ENCODE assay signal across 25 cellular contexts in genomic region chr6:161100072-161100471, GRCh38.
DNase-seq lines count a peak whose midpoint lies in the region; ATAC-seq, FAIRE-seq and TF ChIP-seq lines count a peak whose summit lies in the region.
"Had no signal": no experiment of that assay in that cellular context is flagged by ENCODE, and none has a peak within 500 bp of the region (broad histone marks: within the 10 kb centered on the region; RNA-seq: fewer than 3 reads in every experiment).

No MANE protein-coding gene starts in this region.

- TF ChIP-seq CTCF in BE2C (IDR thresholded peaks at IDR 0.05; ENCODE audit: low read depth, low read length) (peak; percentile 34), K562 (IDR thresholded peaks at IDR 0.05 in 2 of 3, conservative IDR thresholded peaks at IDR 0.05 in 1 of 3; ENCODE audit: insufficient read depth in 2 of 3, low read depth in 1 of 3, low read length in 3 of 3) (peak in 2 of 3 experiments; percentile 27; a peak in 2 of 6 replicates)

- H3K79me2 ChIP-seq in K562 (ENCODE audit: control insufficient read depth, insufficient read depth, low read length): no peaks in the 10 kb centered on the region
- H3K79me2 ChIP-seq in trophoblast cell (ENCODE audit: control insufficient read depth, insufficient read depth, low read length, poor library complexity): no peaks in the 10 kb centered on the region

- no peak overlapping the region for H3K14ac ChIP-seq in trophoblast cell (ENCODE audit: low read length)

- H4K8ac ChIP-seq in trophoblast cell (ENCODE audit: low read depth, low read length): no peak overlapping the region

- H4K20me1 ChIP-seq in K562 (replicated peaks; ENCODE audit: control insufficient read depth, insufficient read depth, low read length): no peaks in the 10 kb centered on the region

- WGBS in K562 (ENCODE audit: insufficient coverage, low coverage, missing lambda C conversion rate): 82% methylated on average over 8 of the region's 8 CpGs
- no CpG with 5 or more reads among the region's 8 CpGs for WGBS in trophoblast cell (ENCODE audit: extremely low coverage, insufficient coverage, insufficient read length)

- no peak overlapping the region for H2BK12ac ChIP-seq in trophoblast cell (ENCODE audit: low read length)

- peak; percentile 59 for ATAC-seq in K562
- no peak for ATAC-seq in HG02610 (IDR thresholded peaks at IDR 0.05; ENCODE audit: unreplicated experiment)
- ATAC-seq: foreskin keratinocyte, GM12878, WTC11 had no signal

- CTCF ChIA-PET in K562 (lab: Yijun Ruan, JAX; ENCODE audit: low intra/inter-chr PET ratio): interaction anchor here (1.4 kb wide), 1 partner anchor 274 kb away, joined by 4 read pairs; no protein-coding TSS in a partner anchor

- H3K23ac ChIP-seq in trophoblast cell (ENCODE audit: low read length): no peak overlapping the region

- no peak overlapping the region for H2BK120ac ChIP-seq in trophoblast cell (ENCODE audit: insufficient read depth, low read length, poor library complexity)

- no peak for FAIRE-seq in K562 (lab: Jason Lieb, UNC)
- FAIRE-seq: endothelial cell of umbilical vein, GM12878 had no signal

- H3K9ac ChIP-seq in K562 (ENCODE audit: insufficient read depth in 1 of 2, low read depth in 2 of 2, low read length in 2 of 2) (peak overlapping the region in 1 of 2 experiments; percentile 38; a peak in 1 of 4 replicates), trophoblast cell (ENCODE audit: low read length) (no peak overlapping the region)

- H3K27ac ChIP-seq in K562 (ENCODE audit: extremely low read depth, low read depth, low read length) (no peak overlapping the region), trophoblast cell (ENCODE audit: low read depth, low read length) (no peak overlapping the region)
- H3K27ac ChIP-seq: breast epithelium, foreskin keratinocyte had no signal

- TF ChIP-seq RAD21 in K562 (CRISPR knock-in tag; conservative IDR thresholded peaks at IDR 0.05 in 1 of 2, IDR thresholded peaks at IDR 0.05 in 1 of 2): peak in 1 of 2 experiments; percentile 53; a peak in 2 of 4 replicates

- H4K91ac ChIP-seq in trophoblast cell (ENCODE audit: low read depth, low read length): no peak overlapping the region

- no peak for TF ChIP-seq POLR2A in K562 (conservative IDR thresholded peaks at IDR 0.05)

- intact Hi-C loops in K562 (cut with micrococcal nuclease): loop anchor here (5.0 kb wide), 3 partner anchors 108 to 348 kb away; partner anchors contain the start of gene MAP3K4

- H2AK5ac ChIP-seq in trophoblast cell (ENCODE audit: low read length): no peak overlapping the region

- H3K4me1 ChIP-seq in BE2C (no peaks in the 10 kb centered on the region), K562 (replicated peaks in 1 of 2; ENCODE audit: control insufficient read depth in 2 of 2, insufficient read depth in 2 of 2, low read length in 2 of 2) (0 out of 5 replicates have a peak, but pooled peaks cover 0 to 3% of the 10 kb centered on the region in 2 experiments), trophoblast cell (ENCODE audit: control insufficient read depth in 1 of 2, insufficient read depth in 2 of 2, low read length in 2 of 2) (no peaks in the 10 kb centered on the region)
- H3K4me1 ChIP-seq: breast epithelium had no signal

- H2BK5ac ChIP-seq in trophoblast cell (ENCODE audit: low read depth, low read length, poor library complexity): no peak overlapping the region

- in situ Hi-C loops in K562 (cut with MboI): no loop called here

- no peaks in the 10 kb centered on the region for H3K9me3 Mint-ChIP-seq in immature natural killer cell
- H3K9me3 Mint-ChIP-seq: CD4-positive, CD25-positive, alpha-beta regulatory T cell; IgD-negative memory B cell; mesothelial cell of epicardium; neural crest cell; WTC11 had no signal

- H3K36me3 ChIP-seq in BE2C (0 out of 2 replicates have a peak, but pooled peaks cover 4% of the 10 kb centered on the region), K562 (ENCODE audit: control insufficient read depth, insufficient read depth, low read length) (peaks cover 88% of the 10 kb centered on the region), trophoblast cell (ENCODE audit: control insufficient read depth in 1 of 2, insufficient read depth in 2 of 2, low read length in 2 of 2) (peaks cover 17 to 24% of the 10 kb centered on the region in 2 experiments)

- H3K27ac Mint-ChIP-seq in immature natural killer cell: peak overlapping the region in 1 of 6 donors; percentile 80
- H3K27ac Mint-ChIP-seq: CD4-positive, CD25-positive, alpha-beta regulatory T cell; IgD-negative memory B cell; mesothelial cell of epicardium; WTC11 had no signal

- no peak overlapping the region for H3K4ac ChIP-seq in trophoblast cell (ENCODE audit: low read depth, low read length)

- H3K27me3 Mint-ChIP-seq in immature natural killer cell (ENCODE audit: low read depth in 3 of 3): peaks cover 0 to 3% (median 0%) of the 10 kb centered on the region in 3 donors
- H3K27me3 Mint-ChIP-seq: CD4-positive, CD25-positive, alpha-beta regulatory T cell; IgD-negative memory B cell had no signal

- TF ChIP-seq EP300 in K562 (IDR thresholded peaks at IDR 0.05; ENCODE audit: low read length): no peak

- DNase-seq in BE2C (peak; percentile 19), K562 (ENCODE audit: extremely low read depth in 1 of 4, low spot score in 3 of 4) (no peak), hypothalamus (lab: John Stamatoyannopoulos, UW) (peak in 30 of 51 donors; percentile 3 to 69 (median 36)), trophoblast cell (peak; percentile 26 to 47), retina (no peak), mucosa of gallbladder (ENCODE audit: low spot score) (no peak), immature natural killer cell (no peak)
- DNase-seq: activated CD4-positive, alpha-beta T cell treated with anti-CD3 and anti-CD28 coated beads, Interleukin-2, amount 50 U/mL, for 48 hours; activated gamma-delta T cell; CD4-positive, CD25-positive, alpha-beta regulatory T cell; foreskin keratinocyte; GOT3; NCI-H146; NCI-H82; OCI-M1; SHP77 treated with DMSO at 0.1 percent for 48 hours; T-helper 2 cell had no signal

- H3K4me3 Mint-ChIP-seq in immature natural killer cell: no peak overlapping the region
- H3K4me3 Mint-ChIP-seq: CD4-positive, CD25-positive, alpha-beta regulatory T cell; IgD-negative memory B cell; mesothelial cell of epicardium; neural crest cell; WTC11 had no signal

- H4K12ac ChIP-seq in trophoblast cell (ENCODE audit: low read depth, low read length): no peak overlapping the region

- H3K79me1 ChIP-seq in trophoblast cell (ENCODE audit: low read length): no peaks in the 10 kb centered on the region

- H3K4me2 ChIP-seq in K562 (ENCODE audit: insufficient read depth, low read length): no peak overlapping the region
- H3K4me2 ChIP-seq in trophoblast cell (ENCODE audit: low read length): no peak overlapping the region

- no peak overlapping the region for H3K18ac ChIP-seq in trophoblast cell (ENCODE audit: low read length)

- peaks cover 30 to 61% (median 32%) of the 10 kb centered on the region in 3 donors for H3K36me3 Mint-ChIP-seq in immature natural killer cell

- BruUV-seq in K562 (replicated peaks; lab: Mats Ljungman, UMichigan): no TSS peak

- H3K27me3 ChIP-seq in BE2C (no peaks in the 10 kb centered on the region), K562 (ENCODE audit: control insufficient read depth in 2 of 2, insufficient read depth in 2 of 2, low read length in 2 of 2) (no peaks in the 10 kb centered on the region), trophoblast cell (ENCODE audit: insufficient read depth, low read length) (no peaks in the 10 kb centered on the region)
- H3K27me3 ChIP-seq: breast epithelium, foreskin keratinocyte had no signal

- H3K9me3 ChIP-seq in BE2C (no peaks in the 10 kb centered on the region), K562 (replicated peaks; ENCODE audit: control insufficient read depth, insufficient read depth, low read depth, low read length) (no peaks in the 10 kb centered on the region), trophoblast cell (ENCODE audit: insufficient read depth, low read depth, low read length) (no peaks in the 10 kb centered on the region)
- H3K9me3 ChIP-seq: breast epithelium had no signal

- no peaks in the 10 kb centered on the region for H3K9me1 ChIP-seq in K562 (ENCODE audit: control insufficient read depth, insufficient read depth, low read length)

- H2AFZ ChIP-seq in K562 (ENCODE audit: low read depth, low read length) (no peak overlapping the region), trophoblast cell (ENCODE audit: insufficient read depth, low read length, poor library complexity) (no peak overlapping the region)

- H3K4me3 ChIP-seq in BE2C (ENCODE audit: low read depth, low read length): no peak overlapping the region
- H3K4me3 ChIP-seq in K562: no peak overlapping the region
- peak overlapping the region; percentile 40 for H3K4me3 ChIP-seq in trophoblast cell (ENCODE audit: low read depth, low read length)
- H3K4me3 ChIP-seq: breast epithelium, GM12878 had no signal

- H3K4me1 Mint-ChIP-seq in immature natural killer cell: no peaks in the 10 kb centered on the region
- H3K4me1 Mint-ChIP-seq: CD4-positive, CD25-positive, alpha-beta regulatory T cell; IgD-negative memory B cell; WTC11 had no signal

- POLR2A ChIA-PET in K562 (lab: Yijun Ruan, JAX): interaction anchor here (0.6 kb wide), 1 partner anchor 72 kb away, joined by 3 read pairs; no protein-coding TSS in a partner anchor

TF ChIP-seq in K562, 482 proteins besides CTCF, POLR2A, EP300 and RAD21:
- TF ChIP-seq ZNF785 (CRISPR knock-in tag; IDR thresholded peaks at IDR 0.05) (no peak), POLR2G (IDR thresholded peaks at IDR 0.05; ENCODE audit: low read depth, low read length) (0 out of 2 replicates have a peak, but pooled peaks have one; percentile 10)

Comparison
In these comparisons a context has a peak if more than half of its experiments do, and no peak if none do; other contexts are left out.
1. DNase-seq: peak in BE2C (single experiment), hypothalamus (30 of 51) and trophoblast cell (2 of 2); none in K562 (0 of 4), retina (single experiment), mucosa of gallbladder (single experiment) and immature natural killer cell (0 of 3).